Comparison of ENCODE assay signal across 17 cellular contexts in genomic region chr1:87513971-87514660, GRCh38.
DNase-seq lines count a peak whose midpoint lies in the region; ATAC-seq, FAIRE-seq and TF ChIP-seq lines count a peak whose summit lies in the region.
"Had no signal": no experiment of that assay in that cellular context is flagged by ENCODE, and none has a peak within 500 bp of the region (broad histone marks: within the 10 kb centered on the region; RNA-seq: fewer than 3 reads in every experiment).

No MANE protein-coding gene starts in this region.

- no peak overlapping the region for H2AK5ac ChIP-seq in neuronal stem cell (ENCODE audit: low read depth, low read length)

- no peak overlapping the region for H3K18ac ChIP-seq in neuronal stem cell (ENCODE audit: low read length)

- no peak overlapping the region for H4K8ac ChIP-seq in neuronal stem cell (ENCODE audit: low read depth, low read length)

- no peak overlapping the region for H4K91ac ChIP-seq in neuronal stem cell (ENCODE audit: low read depth, low read length, poor library complexity)

- no peak for TF ChIP-seq CTCF in fibroblast of mammary gland (conservative IDR thresholded peaks at IDR 0.05; ENCODE audit: control insufficient read depth, insufficient read depth, low read depth, low read length)

- H2BK120ac ChIP-seq in neuronal stem cell (ENCODE audit: low read depth, low read length) = no peak overlapping the region

- H3K4me3 ChIP-seq in fibroblast of mammary gland (ENCODE audit: control insufficient read depth, low read depth, low read length) (no peak overlapping the region), neuronal stem cell (ENCODE audit: low read length in 2 of 2) (no peak overlapping the region)

- H3K4ac ChIP-seq in neuronal stem cell (ENCODE audit: low read length) = no peak overlapping the region

- no peak overlapping the region for H3K9ac ChIP-seq in neuronal stem cell (ENCODE audit: low read depth, low read length, poor library complexity)

- no peak overlapping the region for H3K23ac ChIP-seq in neuronal stem cell (ENCODE audit: low read depth, low read length, poor library complexity)

- no peak overlapping the region for H3K27ac ChIP-seq in neuronal stem cell (replicated peaks; ENCODE audit: low read length)

- peak overlapping the region; percentile 84 for H2AFZ ChIP-seq in neuronal stem cell (ENCODE audit: low read length)

- no peak overlapping the region for H2BK15ac ChIP-seq in neuronal stem cell (ENCODE audit: low read length)

- H3K79me1 ChIP-seq in neuronal stem cell (ENCODE audit: low read depth, low read length) = no peaks in the 10 kb centered on the region

- FAIRE-seq in RCC 7860 (lab: Jason Lieb, UNC) = peak; percentile 81
- FAIRE-seq: D721Med, GM19239 had no signal

- H2BK5ac ChIP-seq in neuronal stem cell (ENCODE audit: low read length) = no peak overlapping the region

- no CpG with 5 or more reads among the region's 4 CpGs for WGBS in neuronal stem cell (ENCODE audit: extremely low coverage in 2 of 2, insufficient read length in 2 of 2, insufficient replicate concordance in 1 of 2), 2 donors

- no peaks in the 10 kb centered on the region for H3K9me3 ChIP-seq in neuronal stem cell (replicated peaks in 1 of 2; ENCODE audit: control insufficient read depth in 2 of 2, insufficient read depth in 1 of 2, low read depth in 1 of 2, low read length in 2 of 2)

- no peak for ATAC-seq in GM21447 (IDR thresholded peaks at IDR 0.05; ENCODE audit: unreplicated experiment)

- no peak overlapping the region for H2BK12ac ChIP-seq in neuronal stem cell (ENCODE audit: low read length)

- H3K4me2 ChIP-seq in neuronal stem cell (ENCODE audit: insufficient read depth, low read length, poor library complexity, severe bottlenecking) = no peak overlapping the region

- H3K27me3 ChIP-seq in neuronal stem cell (ENCODE audit: control insufficient read depth in 3 of 3, insufficient read depth in 3 of 3, low read depth in 1 of 3, low read length in 3 of 3) = peaks cover 0 to 3% (median 0%) of the 10 kb centered on the region in 3 experiments

- H3K36me3 ChIP-seq in neuronal stem cell (replicated peaks in 1 of 2; ENCODE audit: control insufficient read depth in 2 of 2, insufficient read depth in 2 of 2, low read length in 2 of 2) = no peaks in the 10 kb centered on the region

- H3K14ac ChIP-seq in neuronal stem cell (ENCODE audit: low read length) = no peak overlapping the region

- DNase-seq in COLO829 (ENCODE audit: low spot score) (peak; percentile 18), RCC 7860 (ENCODE audit: low spot score) (peak; percentile 12), fibroblast of mammary gland (ENCODE audit: low read depth) (peak; percentile 34), neuronal stem cell (ENCODE audit: low spot score) (no peak), AML-193 (lab: John Stamatoyannopoulos, UW) (no peak), NCI-H1694 treated with DMSO at 0.1 percent for 48 hours (lab: John Stamatoyannopoulos, UW) (no peak), occipital lobe (lab: John Stamatoyannopoulos, UW) (no peak)
- DNase-seq: CD4-positive, CD25-positive, alpha-beta regulatory T cell; DMS79 treated with DMSO at 0.1 percent for 48 hours; GF-D8; GOT3; KBM-7; NCI-H1092 treated with DMSO at 0.1 percent for 48 hours; NCI-H187 had no signal

- H3K4me1 ChIP-seq in neuronal stem cell (ENCODE audit: control insufficient read depth in 2 of 2, insufficient read depth in 1 of 2, low read depth in 1 of 2, low read length in 2 of 2) = peaks cover 2 to 3% of the 10 kb centered on the region in 2 donors

Comparison
In these comparisons a context has a peak if more than half of its experiments do, and no peak if none do; other contexts are left out.
1. DNase-seq: peak in COLO829 (single experiment), RCC 7860 (single experiment) and fibroblast of mammary gland (single experiment); none in neuronal stem cell (single experiment), AML-193 (0 of 2), NCI-H1694 treated with DMSO at 0.1 percent for 48 hours (single experiment) and occipital lobe (single experiment).